8 cellular contexts compared by ENCODE assay signal in the genomic region with DNA sequence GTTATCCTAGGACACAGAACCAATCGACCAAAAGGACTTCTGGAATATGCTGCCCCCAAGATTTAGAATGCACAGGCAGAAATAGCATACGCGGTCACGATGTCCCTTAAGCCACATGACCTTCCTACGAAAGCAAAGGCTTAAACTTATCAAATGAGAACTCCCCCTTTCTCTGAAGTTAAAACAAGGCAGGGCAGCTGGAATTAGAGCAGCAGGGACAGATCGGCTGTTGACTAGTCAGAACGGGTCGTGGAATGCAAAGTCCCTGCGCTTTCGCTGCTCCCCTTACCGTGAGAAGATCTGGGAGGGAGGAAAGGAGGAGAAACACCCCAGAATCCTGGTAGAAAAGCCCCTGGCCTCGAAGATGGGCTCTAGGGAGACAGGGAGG. TPM values are rescaled to one million over a fixed set of nuclear protein-coding genes. Genes with fewer than 3 reads are reported as not detected.
DNase-seq lines count a peak whose midpoint lies in the region; ATAC-seq, FAIRE-seq and TF ChIP-seq lines count a peak whose summit lies in the region.

No MANE protein-coding gene starts in this region.

- TF ChIP-seq POLR2A in GM12878 (IDR thresholded peaks at IDR 0.05; ENCODE audit: low read depth, low read length) (peak; percentile 19; the same call in 1 of the 2 replicates), sigmoid colon (IDR thresholded peaks at IDR 0.05) (peak in 1 of 2 donors; percentile 70)

- SMC1A ChIA-PET in GM12878 (lab: Charles Lee; ENCODE audit: uncharacterized antibody, unreplicated experiment) = interaction anchor here (0.7 to 4.0 kb wide), 13 partner anchors 9 to 241 kb away, joined by 3 to 24 read pairs (median 4); no protein-coding TSS in a partner anchor

- ATAC-seq in GM21825 (IDR thresholded peaks at IDR 0.05; ENCODE audit: unreplicated experiment) (peak; percentile 34), GM12878 (peak; percentile 55)

- POLR2A ChIA-PET in GM12878 (lab: Charles Lee) = interaction anchor here (0.6 to 3.2 kb wide), 9 partner anchors 9 to 242 kb away, joined by 3 to 17 read pairs (median 4); no protein-coding TSS in a partner anchor

- TF ChIP-seq EP300 in GM12878 (IDR thresholded peaks at IDR 0.05; ENCODE audit: borderline replicate concordance in 1 of 2, control insufficient read depth in 1 of 2, low read depth in 2 of 2, low read length in 2 of 2) (no peak), sigmoid colon (IDR thresholded peaks at IDR 0.05) (peak in 2 of 4 donors; percentile 67 to 90)

- peaks cover 12% of the 10 kb centered on the region for H3K4me1 ChIP-seq in GM12878 (ENCODE audit: control insufficient read depth, insufficient read depth, low read length)
- peaks cover 0 to 38% (median 24%) of the 10 kb centered on the region in 4 donors for H3K4me1 ChIP-seq in sigmoid colon

- H3K9ac ChIP-seq in GM12878 (ENCODE audit: control insufficient read depth, insufficient read depth, low read length) = peak overlapping the region; percentile 79

- H3K27me3 Mint-ChIP-seq in activated CD4-positive, alpha-beta T cell treated with anti-CD3 and anti-CD28 coated beads, Interleukin-2, amount 10 ng/mL, durations not matched to agents 24 days and 14 days = no peaks in the 10 kb centered on the region

- under 1% methylated on average over 12 of the region's 12 CpGs for WGBS in GM12878 (ENCODE audit: insufficient coverage, insufficient replicate concordance, low lambda C conversion rate, missing lambda C conversion rate)
- 0% methylated on average over 12 of the region's 12 CpGs for WGBS in sigmoid colon, 2 donors

- H2AFZ ChIP-seq in GM12878 (ENCODE audit: control insufficient read depth, low read depth, low read length) = peak overlapping the region; percentile 75

- intact Hi-C loops in activated CD4-positive, alpha-beta T cell treated with anti-CD3 and anti-CD28 coated beads, Interleukin-2, amount 10 ng/mL, durations not matched to agents 24 days and 14 days (cut with micrococcal nuclease) = loop anchor here (1.0 to 10.0 kb wide), 14 partner anchors 40 to 1022 kb away; a partner anchor contains a TSS
- intact Hi-C loops in GM12878 (cut with micrococcal nuclease; ENCODE audit: unreplicated experiment) (loop anchor here (1.0 to 5.0 kb wide), 6 partner anchors 57 to 471 kb away; a partner anchor contains a TSS), sigmoid colon (cut with DNase I) (loop anchor here (1.0 to 5.0 kb wide), 8 partner anchors 45 to 545 kb away; a partner anchor contains a TSS)

- no peaks in the 10 kb centered on the region for H4K20me1 ChIP-seq in GM12878 (ENCODE audit: control insufficient read depth, insufficient read depth)

- RAD21 ChIA-PET in GM12878 (lab: Charles Lee; ENCODE audit: unreplicated experiment) = interaction anchor here (0.8 to 2.4 kb wide), 9 partner anchors 9 to 245 kb away, joined by 3 to 16 read pairs (median 5); no protein-coding TSS in a partner anchor

- no peaks in the 10 kb centered on the region for H3K9me3 ChIP-seq in GM12878 (replicated peaks; ENCODE audit: control insufficient read depth, insufficient read depth, low read length)
- no peaks in the 10 kb centered on the region for H3K9me3 ChIP-seq in sigmoid colon

- H3K36me3 Mint-ChIP-seq in activated CD4-positive, alpha-beta T cell treated with anti-CD3 and anti-CD28 coated beads, Interleukin-2, amount 10 ng/mL, durations not matched to agents 24 days and 14 days (ENCODE audit: low read depth) = peaks cover 7% of the 10 kb centered on the region

- H3K4me3 Mint-ChIP-seq in activated CD4-positive, alpha-beta T cell treated with anti-CD3 and anti-CD28 coated beads, Interleukin-2, amount 10 ng/mL, durations not matched to agents 24 days and 14 days = no peak overlapping the region

- H3K27ac ChIP-seq in GM12878 (ENCODE audit: control insufficient read depth, insufficient read depth) = peak overlapping the region; percentile 93
- H3K27ac ChIP-seq in sigmoid colon = peak overlapping the region; percentile 98 to 100 (median 100)

- H3K36me3 ChIP-seq in GM12878 (ENCODE audit: control insufficient read depth in 2 of 2, insufficient read depth in 2 of 2, low read length in 1 of 2) (no peaks in the 10 kb centered on the region), sigmoid colon (peaks cover 0 to 3% (median 0%) of the 10 kb centered on the region in 4 donors)

- H3K4me2 ChIP-seq in GM12878 (ENCODE audit: control insufficient read depth, insufficient read depth) = peak overlapping the region; percentile 72

- in situ Hi-C loops in GM12878 (cut with MboI) = no loop called here

- no TSS peak for BruUV-seq in GM12878 (replicated peaks; lab: Mats Ljungman, UMichigan)

- CTCF ChIA-PET in GM12878 (lab: Yijun Ruan, JAX) = interaction anchor here (0.7 to 2.3 kb wide), 2 partner anchors 35 to 502 kb away, joined by 3 to 7 read pairs; no protein-coding TSS in a partner anchor

- peaks cover 68% of the 10 kb centered on the region for H3K79me2 ChIP-seq in GM12878 (ENCODE audit: control insufficient read depth, insufficient read depth, low read length)

- TF ChIP-seq RAD21 in GM12878 (IDR thresholded peaks at IDR 0.05; ENCODE audit: insufficient read depth, low read depth, low read length) = no peak

- H3K27me3 ChIP-seq in GM12878 (replicated peaks in 1 of 2; ENCODE audit: control insufficient read depth in 2 of 2, insufficient read depth in 2 of 2, low read length in 1 of 2) = no peaks in the 10 kb centered on the region
- no peaks in the 10 kb centered on the region for H3K27me3 ChIP-seq in sigmoid colon

- TF ChIP-seq CTCF in GM12878 (IDR thresholded peaks at IDR 0.05 in 2 of 3, conservative IDR thresholded peaks at IDR 0.05 in 1 of 3; ENCODE audit: control insufficient read depth in 2 of 3, extremely low read depth in 1 of 3, insufficient read depth in 1 of 3, low read depth in 3 of 3, low read length in 3 of 3) (no peak), sigmoid colon (IDR thresholded peaks at IDR 0.05) (no peak)

- H3K4me1 Mint-ChIP-seq in activated CD4-positive, alpha-beta T cell treated with anti-CD3 and anti-CD28 coated beads, Interleukin-2, amount 10 ng/mL, durations not matched to agents 24 days and 14 days = peaks cover 36% of the 10 kb centered on the region

- H3K27ac Mint-ChIP-seq in activated CD4-positive, alpha-beta T cell treated with anti-CD3 and anti-CD28 coated beads, Interleukin-2, amount 10 ng/mL, durations not matched to agents 24 days and 14 days = no peak overlapping the region

- H3K4me3 ChIP-seq in GM12878 (peak overlapping the region; percentile 73), sigmoid colon (peak overlapping the region; percentile 86 to 89 (median 88))

- peak; percentile 87 for DNase-seq in activated CD4-positive, alpha-beta T cell treated with anti-CD3 and anti-CD28 coated beads, Interleukin-2, amount 10 ng/mL, durations not matched to agents 24 days and 14 days
- no peak for DNase-seq in activated CD4-positive, alpha-beta T cell treated with anti-CD3 and anti-CD28 coated beads for 1 hour
- DNase-seq in KG1 (lab: John Stamatoyannopoulos, UW) = peak; percentile 82
- peak; percentile 61 for DNase-seq in GM12878 (ENCODE audit: low read depth, low spot score)
- peak; percentile 40 for DNase-seq in iPS DF 19.7 (ENCODE audit: low read depth, low spot score)
- DNase-seq in sigmoid colon = peak; percentile 88

- peak; percentile 27 for FAIRE-seq in GM12878 (lab: Jason Lieb, UNC)

- no peaks in the 10 kb centered on the region for H3K9me3 Mint-ChIP-seq in activated CD4-positive, alpha-beta T cell treated with anti-CD3 and anti-CD28 coated beads, Interleukin-2, amount 10 ng/mL, durations not matched to agents 24 days and 14 days

TF ChIP-seq in GM12878, 131 proteins besides CTCF, POLR2A, EP300 and RAD21 (continues in another document):
- TF ChIP-seq HDGF (IDR thresholded peaks at IDR 0.05) (no peak), MTA3 (IDR thresholded peaks at IDR 0.05; ENCODE audit: borderline replicate concordance, low read length) (peak; percentile 65; the same call in 1 of the 2 replicates), RELA (IDR thresholded peaks at IDR 0.05; ENCODE audit: borderline replicate concordance, partially characterized antibody) (no peak), SMAD1 (IDR thresholded peaks at IDR 0.05; ENCODE audit: low read depth, partially characterized antibody) (peak; percentile 62), CREM (IDR thresholded peaks at IDR 0.05; ENCODE audit: low read depth) (no peak), RAD51 (IDR thresholded peaks at IDR 0.05) (peak; percentile 96)
- TF ChIP-seq, protein P1, sequence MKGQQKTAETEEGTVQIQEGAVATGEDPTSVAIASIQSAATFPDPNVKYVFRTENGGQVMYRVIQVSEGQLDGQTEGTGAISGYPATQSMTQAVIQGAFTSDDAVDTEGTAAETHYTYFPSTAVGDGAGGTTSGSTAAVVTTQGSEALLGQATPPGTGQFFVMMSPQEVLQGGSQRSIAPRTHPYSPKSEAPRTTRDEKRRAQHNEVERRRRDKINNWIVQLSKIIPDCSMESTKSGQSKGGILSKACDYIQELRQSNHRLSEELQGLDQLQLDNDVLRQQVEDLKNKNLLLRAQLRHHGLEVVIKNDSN (IDR thresholded peaks at IDR 0.05; ENCODE audit: borderline replicate concordance, extremely low read length, insufficient read depth, low read depth, low read length) = peak; percentile 19

RNA-seq across cellular contexts. Expression of a gene that starts 0.8 kb away (rescaled TPM):
- 16.2 and 18.7 TPM in 2 replicates for total RNA-seq in activated CD4-positive, alpha-beta T cell treated with anti-CD3 and anti-CD28 coated beads, Interleukin-2, amount 10 ng/mL, durations not matched to agents 24 days and 14 days
- 3.7 TPM for polyA plus RNA-seq in PFSK-1 (2012; ENCODE audit: insufficient read length, low read depth)
- total RNA-seq in GM12878 (2013; cell fraction: nucleolus; rRNA removed) = 44.5 and 46.1 TPM in 2 replicates
- total RNA-seq in GM12878 (2014; rRNA removed) (15.5 and 18.4 TPM in 2 replicates), GM12878 (2014; rRNA removed; fragmentation: Illumina TruSeq; extraction: Trizol) (16.5 and 17.5 TPM in 2 replicates), GM12878 (2021) (14.3 and 16.2 TPM in 2 replicates), sigmoid colon (10 to 100 TPM; 17.4 to 34.6 (median 23.7) TPM)
- 7.9 TPM for polyA plus RNA-seq in GM12878 (2011; ENCODE audit: low read depth)
- polyA plus RNA-seq in GM12878 (2011; rRNA removed) (21.7 and 30.6 TPM in 2 replicates), GM12878 (2014; fragmentation: Illumina TruSeq; extraction: Trizol) (23.2 and 26.2 TPM in 2 replicates), GM12878 (2014; fragmentation: Nextera tagmentation; extraction: Ambion mirVana) (1 to 10 TPM; 7.9 to 8.0 TPM), GM12878 (2014; rRNA removed) (14.2 and 16.7 TPM in 2 replicates), GM12878 (2016; fragmentation: Nextera tagmentation; extraction: Ambion mirVana) (10 to 100 TPM in 1 of 2 experiments, 1 to 10 TPM in 1; 9.1 to 12.0 TPM), sigmoid colon (1 to 10 TPM; 2.8 to 9.1 (median 4.8) TPM)
- polyA plus RNA-seq in GM12878 (2011; cell fraction: cytosol; rRNA removed) = 9.6 and 11.6 TPM in 2 replicates
- 17.2 and 25.2 TPM in 2 replicates for polyA plus RNA-seq in GM12878 (2011; cell fraction: nucleus; rRNA removed)
- 8.0 and 11.1 TPM in 2 replicates for polyA plus RNA-seq in GM12878 (2012)
- polyA minus RNA-seq in GM12878 (2011; rRNA and poly(A)+ RNA removed) = 14.4 and 21.4 TPM in 2 replicates
- 7.3 and 7.6 TPM in 2 replicates for polyA minus RNA-seq in GM12878 (2011; cell fraction: cytosol; rRNA and poly(A)+ RNA removed)
- polyA minus RNA-seq in GM12878 (2011; cell fraction: nucleus; rRNA and poly(A)+ RNA removed) = 16.7 and 21.0 TPM in 2 replicates
